ENCODE assay signal across 19 cellular contexts in genomic region chr6:21384211-21384610, GRCh38.
A peak's percentile ranks its signal among the peaks of the same experiment; 100 is the strongest.
DNase-seq lines count a peak whose midpoint lies in the region; ATAC-seq and TF ChIP-seq lines count a peak whose summit lies in the region.
"Had no signal": no experiment of that assay in that cellular context is flagged by ENCODE, and none has a peak within 500 bp of the region (broad histone marks: within the 10 kb centered on the region; RNA-seq: fewer than 3 reads in every experiment).

No MANE protein-coding gene starts in this region.

- POLR2A ChIA-PET in BJ (lab: Charles Lee): no interaction called here

- H3K36me3 ChIP-seq in BJ (ENCODE audit: control insufficient read depth, insufficient read depth, low read length): no peaks in the 10 kb centered on the region
- H3K36me3 ChIP-seq in BE2C: no peaks in the 10 kb centered on the region

- no peaks in the 10 kb centered on the region for H3K27me3 ChIP-seq in BJ (ENCODE audit: control insufficient read depth, insufficient read depth, low read length)
- no peaks in the 10 kb centered on the region for H3K27me3 ChIP-seq in BE2C

- peak; percentile 19 for DNase-seq in BJ (ENCODE audit: low read depth)
- peak; percentile 55 for DNase-seq in NCI-H82 treated with DMSO at 0.1 percent for 48 hours (lab: John Stamatoyannopoulos, UW; ENCODE audit: unreplicated experiment)
- DNase-seq in brain pericyte (ENCODE audit: low read depth, low spot score): peak; percentile 43
- no peak for DNase-seq in omental fat pad (ENCODE audit: low spot score)
- no peak for DNase-seq in activated CD4-positive, alpha-beta T cell treated with anti-CD3 and anti-CD28 coated beads, Interleukin-2, amount 50 U/mL, for 1 hour
- DNase-seq in dermis blood vessel endothelial cell: no peak
- DNase-seq in BE2C: no peak
- DNase-seq: amygdala, GDM1, immature natural killer cell, NCI-H1105 treated with DMSO at 0.1 percent for 48 hours, NCI-H2171 treated with DMSO at 0.1 percent for 48 hours, occipital lobe, small intestine, trophoblast cell had no signal

- ATAC-seq in omental fat pad (ENCODE audit: low FRiP score) (peak; percentile 89), GM18909 (IDR thresholded peaks at IDR 0.05; ENCODE audit: poor library complexity, unreplicated experiment) (no peak)
- ATAC-seq: HCT116; stimulated activated memory B cell treated with anti-CD40 and anti-IgM and Interleukin-4, amounts not matched to agents 10 μg/mL and 1 μg/mL and 100 μg/mL, for 72 hours had no signal

- peaks cover 4% of the 10 kb centered on the region for H3K9me3 ChIP-seq in BE2C

- H3K4me1 ChIP-seq in BE2C: peaks cover 16% of the 10 kb centered on the region

- CTCF ChIA-PET in BJ (lab: Yijun Ruan, JAX): interaction anchor here (1.4 kb wide), 1 partner anchor 11 kb away, joined by 4 read pairs; no protein-coding TSS in a partner anchor

- H3K4me3 ChIP-seq in BJ (ENCODE audit: low read depth, low read length) (no peak overlapping the region), BE2C (ENCODE audit: low read depth, low read length) (no peak overlapping the region; the same call in 1 of the 2 replicates)
- H3K4me3 ChIP-seq: SK-N-MC had no signal

- TF ChIP-seq CTCF in BJ (IDR thresholded peaks at IDR 0.05; ENCODE audit: insufficient read depth, low read depth, low read length) (no peak), omental fat pad (IDR thresholded peaks at IDR 0.05) (no peak), BE2C (IDR thresholded peaks at IDR 0.05; ENCODE audit: low read depth, low read length) (no peak)

Comparison
In these comparisons a context has a peak if more than half of its experiments do, and no peak if none do; other contexts are left out.
1. DNase-seq: peak in BJ (single experiment), NCI-H82 treated with DMSO at 0.1 percent for 48 hours (single experiment) and brain pericyte (single experiment); none in omental fat pad (single experiment), activated CD4-positive, alpha-beta T cell treated with anti-CD3 and anti-CD28 coated beads, Interleukin-2, amount 50 U/mL, for 1 hour (single experiment), dermis blood vessel endothelial cell (single experiment) and BE2C (single experiment).